12 cellular contexts compared by ENCODE assay signal in the genomic region with DNA sequence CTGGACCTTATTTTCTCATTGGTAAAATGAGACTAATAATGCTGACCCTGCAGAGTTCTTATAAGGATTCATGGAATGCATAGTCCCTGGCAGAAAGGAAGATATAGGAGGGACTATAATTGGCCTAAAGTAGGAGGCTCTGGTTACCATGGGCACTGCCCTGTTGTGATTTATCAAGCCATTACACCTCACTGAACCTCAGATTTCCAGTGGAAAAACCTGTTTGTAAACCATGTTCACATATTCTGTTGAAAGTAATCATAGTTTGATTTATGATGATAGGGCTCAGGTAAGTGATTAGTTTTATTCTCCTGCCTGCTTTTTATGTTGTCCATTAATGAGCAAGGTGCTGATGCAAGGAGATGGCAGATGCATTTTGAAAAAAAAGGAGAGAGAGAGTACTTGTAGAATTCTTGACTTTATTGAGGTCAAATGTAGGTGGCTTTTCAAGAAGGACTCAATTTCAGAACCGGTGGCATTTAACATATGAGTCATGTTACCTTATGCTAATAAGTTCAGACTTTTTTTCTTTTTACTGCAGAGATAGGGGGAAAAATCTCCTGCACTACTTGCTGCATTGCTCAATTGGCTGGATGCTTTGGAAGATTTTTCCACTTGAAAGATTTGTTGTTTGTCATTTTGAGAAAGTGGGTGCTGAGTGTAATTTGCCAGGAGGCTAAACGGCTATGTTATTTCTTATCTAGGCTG. TPM values are rescaled to one million over a fixed set of nuclear protein-coding genes. Genes with fewer than 3 reads are reported as not detected.
A peak's percentile ranks its signal among the peaks of the same experiment; 100 is the strongest.
DNase-seq lines count a peak whose midpoint lies in the region; ATAC-seq and TF ChIP-seq lines count a peak whose summit lies in the region.
"Had no signal": no experiment of that assay in that cellular context is flagged by ENCODE, and none has a peak within 500 bp of the region (broad histone marks: within the 10 kb centered on the region; RNA-seq: fewer than 3 reads in every experiment).

No MANE protein-coding gene starts in this region.

- H3K27ac Mint-ChIP-seq in natural killer cell = peak overlapping the region; percentile 19 to 53
- H3K27ac Mint-ChIP-seq in natural killer cell treated with Interleukin-12 subunit alpha and Interleukin-12 subunit beta and Interleukin-15 and Interleukin-18, amount 100 ng/mL, for 72 hours = peak overlapping the region in 1 of 2 donors; percentile 7
- peak overlapping the region; percentile 74 for H3K27ac Mint-ChIP-seq in T-helper 17 cell
- no peak overlapping the region for H3K27ac Mint-ChIP-seq in progenitor cell of endocrine pancreas
- H3K27ac Mint-ChIP-seq: endodermal cell had no signal

- CTCF ChIA-PET in OCI-LY7 (lab: Charles Lee; ENCODE audit: unreplicated experiment) = no interaction called here

- POLR2A ChIA-PET in OCI-LY7 (lab: Charles Lee) = no interaction called here

- intact Hi-C loops in natural killer cell (cut with micrococcal nuclease) (no loop called here), OCI-LY7 (cut with micrococcal nuclease; ENCODE audit: unreplicated experiment) (loop anchor here (10.0 kb wide), 1 partner anchor 63 kb away; a partner anchor contains a TSS)

- H3K4me3 Mint-ChIP-seq in natural killer cell (no peak overlapping the region), T-helper 17 cell (no peak overlapping the region), progenitor cell of endocrine pancreas (ENCODE audit: low read depth) (no peak overlapping the region)
- H3K4me3 Mint-ChIP-seq in natural killer cell treated with Interleukin-12 subunit alpha and Interleukin-12 subunit beta and Interleukin-15 and Interleukin-18, amount 100 ng/mL, for 72 hours = no peak overlapping the region
- H3K4me3 Mint-ChIP-seq: endodermal cell had no signal

- ATAC-seq in natural killer cell = no peak
- ATAC-seq in natural killer cell treated with Interleukin-12 subunit alpha and Interleukin-12 subunit beta and Interleukin-15 and Interleukin-18, amount 100 ng/mL, for 72 hours = no peak
- ATAC-seq in T-helper 17 cell = peak; percentile 28

- H3K27me3 Mint-ChIP-seq in natural killer cell (ENCODE audit: low read depth in 2 of 2) = no peaks in the 10 kb centered on the region
- H3K27me3 Mint-ChIP-seq in natural killer cell treated with Interleukin-12 subunit alpha and Interleukin-12 subunit beta and Interleukin-15 and Interleukin-18, amount 100 ng/mL, for 72 hours = no peaks in the 10 kb centered on the region
- H3K27me3 Mint-ChIP-seq in T-helper 17 cell = no peaks in the 10 kb centered on the region
- H3K27me3 Mint-ChIP-seq in progenitor cell of endocrine pancreas = no peaks in the 10 kb centered on the region

- no peak overlapping the region for H3K4me3 ChIP-seq in OCI-LY7 (ENCODE audit: low read depth, low read length, poor library complexity, severe bottlenecking)
- H3K4me3 ChIP-seq: stomach had no signal

- peaks cover 7% of the 10 kb centered on the region for H3K4me1 ChIP-seq in OCI-LY7 (ENCODE audit: insufficient read depth, low read length, poor library complexity, severe bottlenecking)

- TF ChIP-seq CTCF in natural killer cell (IDR thresholded peaks at IDR 0.05) = no peak
- TF ChIP-seq CTCF in OCI-LY7 (conservative IDR thresholded peaks at IDR 0.05; ENCODE audit: low read length) = no peak
- no peak for TF ChIP-seq CTCF in progenitor cell of endocrine pancreas (IDR thresholded peaks at IDR 0.05; ENCODE audit: unreplicated experiment)

- no peaks in the 10 kb centered on the region for H3K9me2 ChIP-seq in OCI-LY7 (ENCODE audit: insufficient read depth, low read length)

- H3K9me3 Mint-ChIP-seq in natural killer cell = no peaks in the 10 kb centered on the region
- H3K9me3 Mint-ChIP-seq in natural killer cell treated with Interleukin-12 subunit alpha and Interleukin-12 subunit beta and Interleukin-15 and Interleukin-18, amount 100 ng/mL, for 72 hours = no peaks in the 10 kb centered on the region
- no peaks in the 10 kb centered on the region for H3K9me3 Mint-ChIP-seq in progenitor cell of endocrine pancreas (ENCODE audit: low read depth)
- H3K9me3 Mint-ChIP-seq: endodermal cell had no signal

- H3K27ac ChIP-seq in OCI-LY7 (ENCODE audit: low read depth, low read length, poor library complexity, severe bottlenecking) = no peak overlapping the region
- H3K27ac ChIP-seq: WERI-Rb-1 had no signal

- H3K36me3 ChIP-seq in OCI-LY7 (ENCODE audit: insufficient read depth, low read length) = no peaks in the 10 kb centered on the region
- H3K36me3 ChIP-seq: stomach, WERI-Rb-1 had no signal

- no peak overlapping the region for H3K4me2 ChIP-seq in OCI-LY7 (ENCODE audit: low read length)

- no TSS peak for BruUV-seq in OCI-LY7 (replicated peaks; lab: Mats Ljungman, UMichigan)

- H3K9me3 ChIP-seq in T-helper 17 cell (ENCODE audit: control insufficient read depth, low read length, poor library complexity, severe bottlenecking) = no peaks in the 10 kb centered on the region
- no peaks in the 10 kb centered on the region for H3K9me3 ChIP-seq in OCI-LY7 (ENCODE audit: low read length)
- H3K9me3 ChIP-seq: stomach had no signal

- peaks cover 20% of the 10 kb centered on the region for H4K20me1 ChIP-seq in OCI-LY7 (ENCODE audit: insufficient read depth, low read length)

- H3K4me1 Mint-ChIP-seq in natural killer cell (peaks cover 28 to 44% of the 10 kb centered on the region in 2 donors), T-helper 17 cell (peaks cover 37% of the 10 kb centered on the region), progenitor cell of endocrine pancreas (ENCODE audit: low read depth) (peaks cover 13% of the 10 kb centered on the region)
- H3K4me1 Mint-ChIP-seq in natural killer cell treated with Interleukin-12 subunit alpha and Interleukin-12 subunit beta and Interleukin-15 and Interleukin-18, amount 100 ng/mL, for 72 hours (ENCODE audit: low read depth in 2 of 2) = peaks cover 28 to 36% of the 10 kb centered on the region in 2 donors
- H3K4me1 Mint-ChIP-seq: endodermal cell had no signal

- no peaks in the 10 kb centered on the region for H3K36me3 Mint-ChIP-seq in natural killer cell
- H3K36me3 Mint-ChIP-seq in natural killer cell treated with Interleukin-12 subunit alpha and Interleukin-12 subunit beta and Interleukin-15 and Interleukin-18, amount 100 ng/mL, for 72 hours = no peaks in the 10 kb centered on the region
- H3K36me3 Mint-ChIP-seq in T-helper 17 cell (ENCODE audit: low read depth) = no peaks in the 10 kb centered on the region
- H3K36me3 Mint-ChIP-seq in progenitor cell of endocrine pancreas (ENCODE audit: insufficient read depth) = no peaks in the 10 kb centered on the region

- H2AFZ ChIP-seq in OCI-LY7 (ENCODE audit: low read length) = no peak overlapping the region

- DNase-seq in natural killer cell = no peak
- no peak for DNase-seq in natural killer cell treated with Interleukin-12 subunit alpha and Interleukin-12 subunit beta and Interleukin-15 and Interleukin-18, amount 100 ng/mL, for 72 hours (ENCODE audit: low spot score)
- no peak for DNase-seq in T-helper 17 cell
- peak; percentile 22 for DNase-seq in hepatic stellate cell (ENCODE audit: low spot score)
- no peak for DNase-seq in NCI-H82 treated with DMSO at 0.1 percent for 48 hours (lab: John Stamatoyannopoulos, UW; ENCODE audit: unreplicated experiment)
- DNase-seq in OCI-LY7 (ENCODE audit: low spot score) = no peak
- no peak for DNase-seq in mesenteric fat pad (ENCODE audit: low spot score)
- no peak for DNase-seq in progenitor cell of endocrine pancreas (ENCODE audit: low spot score, unreplicated experiment)
- DNase-seq: endodermal cell, MM.1S, stomach, WERI-Rb-1 had no signal

- H3K79me2 ChIP-seq in OCI-LY7 (ENCODE audit: insufficient read depth, low read depth, low read length) = peaks cover 4% of the 10 kb centered on the region; the same call in 1 of the 2 replicates

RNA-seq across cellular contexts. Expression of a gene that starts 14.6 kb away (rescaled TPM):
- total RNA-seq in natural killer cell (10 to 100 TPM; 32.4 to 43.8 (median 39.6) TPM), T-helper 17 cell (10 to 100 TPM; 23.8 to 29.3 TPM), OCI-LY7 (2022) (31.6 and 34.8 TPM in 2 replicates), mesenteric fat pad (34.1 TPM), progenitor cell of endocrine pancreas (36.6 and 37.1 TPM in 2 replicates)
- 10 to 100 TPM; 58.2 to 70.9 TPM for total RNA-seq in natural killer cell treated with Interleukin-12 subunit alpha and Interleukin-12 subunit beta and Interleukin-15 and Interleukin-18, amount 100 ng/mL, for 72 hours
- 20.8 and 22.2 TPM in 2 replicates for total RNA-seq in OCI-LY7 (2014; rRNA removed; shearing (Covaris generic))

RNA-seq across cellular contexts. Expression of a gene that starts 37.2 kb away (rescaled TPM):
- total RNA-seq in natural killer cell = 10 to 100 TPM; 22.4 to 25.3 (median 24.8) TPM
- total RNA-seq in natural killer cell treated with Interleukin-12 subunit alpha and Interleukin-12 subunit beta and Interleukin-15 and Interleukin-18, amount 100 ng/mL, for 72 hours = 10 to 100 TPM; 20.3 to 21.4 TPM
- total RNA-seq in T-helper 17 cell = 10 to 100 TPM; 27.6 to 28.7 TPM
- 49.4 and 51.8 TPM in 2 replicates for total RNA-seq in OCI-LY7 (2014; rRNA removed; shearing (Covaris generic))
- 61.1 and 61.9 TPM in 2 replicates for total RNA-seq in OCI-LY7 (2022)
- 7.9 TPM for total RNA-seq in mesenteric fat pad
- 221 and 222 TPM in 2 replicates for total RNA-seq in progenitor cell of endocrine pancreas
